10 cellular contexts compared by ENCODE assay signal in the genomic region with DNA sequence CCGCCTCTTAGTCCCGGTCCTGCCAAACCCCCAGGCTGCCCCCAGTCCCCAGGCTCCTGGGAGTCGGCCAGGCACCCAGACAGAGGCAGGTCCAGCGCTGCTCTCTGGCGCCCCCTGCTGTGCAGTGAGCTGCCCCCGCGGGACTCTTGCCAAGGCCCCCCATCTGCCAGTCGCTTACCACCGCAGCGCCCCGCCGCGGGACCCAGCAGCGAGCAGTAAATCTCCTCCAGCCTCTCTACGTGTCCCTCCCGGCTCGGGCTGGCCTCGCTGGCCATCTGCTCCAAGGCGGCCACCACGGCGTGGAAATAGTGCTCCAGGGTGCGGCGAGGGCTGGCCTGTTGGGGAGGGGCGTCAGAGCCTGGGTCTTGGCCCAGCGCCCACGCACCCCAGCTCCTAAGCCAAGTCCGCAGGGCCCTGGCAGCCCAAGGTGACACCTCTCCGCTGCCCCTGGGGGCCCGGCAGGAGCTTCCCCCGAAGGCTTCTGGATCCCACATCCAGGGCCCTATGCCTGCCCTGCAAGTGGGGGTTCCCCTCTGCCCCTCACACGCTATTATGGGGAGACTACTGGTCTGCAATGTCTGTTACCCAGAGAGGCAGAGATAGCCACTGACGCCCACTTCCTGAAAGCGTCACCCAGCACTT. TPM values are rescaled to one million over a fixed set of nuclear protein-coding genes. Genes with fewer than 3 reads are reported as not detected.
DNase-seq lines count a peak whose midpoint lies in the region; ATAC-seq, FAIRE-seq and TF ChIP-seq lines count a peak whose summit lies in the region.
"Had no signal": no experiment of that assay in that cellular context is flagged by ENCODE, and none has a peak within 500 bp of the region (broad histone marks: within the 10 kb centered on the region; RNA-seq: fewer than 3 reads in every experiment).

No MANE protein-coding gene starts in this region.

- H3K9me3 ChIP-seq in A549: no peaks in the 10 kb centered on the region

- WGBS in A549 (ENCODE audit: missing lambda C conversion rate): 53% methylated on average over 11 of the region's 33 CpGs

- no peaks in the 10 kb centered on the region for H3F3A ChIP-seq in GM23338 (replicated peaks; ENCODE audit: low read depth)

- no peaks in the 10 kb centered on the region for H3K27me3 ChIP-seq in GM23338 (ENCODE audit: insufficient read depth)

- no peak for TF ChIP-seq EP300 in A549 (IDR thresholded peaks at IDR 0.05)

- no peaks in the 10 kb centered on the region for H3K36me3 Mint-ChIP-seq in GM23338 (ENCODE audit: low read depth)
- peaks cover 33% of the 10 kb centered on the region for H3K36me3 Mint-ChIP-seq in activated CD8-positive, alpha-beta T cell treated with anti-CD3 and anti-CD28 coated beads, Interleukin-2, amount 10 ng/mL, durations not matched to agents 7 days and 5 days (ENCODE audit: low read depth)
- peaks cover 35% of the 10 kb centered on the region for H3K36me3 Mint-ChIP-seq in stimulated activated memory B cell treated with anti-CD40 and anti-IgM and Interleukin-4, amounts not matched to agents 10 μg/mL and 1 μg/mL and 100 μg/mL, for 72 hours

- H3K36me3 ChIP-seq in GM23338 (ENCODE audit: insufficient read depth): no peaks in the 10 kb centered on the region

- peak; percentile 51 for TF ChIP-seq CTCF in A549 (IDR thresholded peaks at IDR 0.05)
- peak; percentile 66 to 85 for TF ChIP-seq CTCF in GM23338 (conservative IDR thresholded peaks at IDR 0.05; ENCODE audit: low read depth in 2 of 2)

- H3K9me2 ChIP-seq in GM23338 (ENCODE audit: insufficient read depth): no peaks in the 10 kb centered on the region

- H3K27ac ChIP-seq in A549: no peak overlapping the region
- no peak overlapping the region for H3K27ac ChIP-seq in GM23338 (ENCODE audit: low read depth)

- TF ChIP-seq POLR2A in A549 (IDR thresholded peaks at IDR 0.05; ENCODE audit: low read length): no peak

- peak overlapping the region; percentile 72 for H2AFZ ChIP-seq in GM23338

- no peak overlapping the region for H3K4me3 Mint-ChIP-seq in GM23338
- H3K4me3 Mint-ChIP-seq in activated CD8-positive, alpha-beta T cell treated with anti-CD3 and anti-CD28 coated beads, Interleukin-2, amount 10 ng/mL, durations not matched to agents 7 days and 5 days: no peak overlapping the region
- no peak overlapping the region for H3K4me3 Mint-ChIP-seq in stimulated activated memory B cell treated with anti-CD40 and anti-IgM and Interleukin-4, amounts not matched to agents 10 μg/mL and 1 μg/mL and 100 μg/mL, for 72 hours
- H3K4me3 Mint-ChIP-seq: memory B cell had no signal

- no peak overlapping the region for H3K27ac Mint-ChIP-seq in GM23338
- no peak overlapping the region for H3K27ac Mint-ChIP-seq in activated CD8-positive, alpha-beta T cell treated with anti-CD3 and anti-CD28 coated beads, Interleukin-2, amount 10 ng/mL, durations not matched to agents 7 days and 5 days
- H3K27ac Mint-ChIP-seq in stimulated activated memory B cell treated with anti-CD40 and anti-IgM and Interleukin-4, amounts not matched to agents 10 μg/mL and 1 μg/mL and 100 μg/mL, for 72 hours: no peak overlapping the region
- H3K27ac Mint-ChIP-seq: memory B cell had no signal

- peak; percentile 27 to 28; a peak in 2 of 5 replicates for TF ChIP-seq RAD21 in A549 (conservative IDR thresholded peaks at IDR 0.05 in 1 of 2, IDR thresholded peaks at IDR 0.05 in 1 of 2)

- peaks cover 13% of the 10 kb centered on the region for H3K4me1 Mint-ChIP-seq in GM23338
- H3K4me1 Mint-ChIP-seq in activated CD8-positive, alpha-beta T cell treated with anti-CD3 and anti-CD28 coated beads, Interleukin-2, amount 10 ng/mL, durations not matched to agents 7 days and 5 days (ENCODE audit: low read depth): no peaks in the 10 kb centered on the region
- H3K4me1 Mint-ChIP-seq in stimulated activated memory B cell treated with anti-CD40 and anti-IgM and Interleukin-4, amounts not matched to agents 10 μg/mL and 1 μg/mL and 100 μg/mL, for 72 hours: peaks cover 4% of the 10 kb centered on the region
- H3K4me1 Mint-ChIP-seq: memory B cell had no signal

- H3K4me3 ChIP-seq in A549: no peak overlapping the region
- H3K4me3 ChIP-seq in GM23338: 0 out of 2 replicates have a peak overlapping the region, but pooled peaks have one; percentile 26

- POLR2A ChIA-PET in A549 (lab: Yijun Ruan, JAX): no interaction called here
- POLR2A ChIA-PET in activated CD8-positive, alpha-beta T cell treated with anti-CD3 and anti-CD28 coated beads, Interleukin-2, amount 10 ng/mL, durations not matched to agents 7 days and 5 days (lab: Charles Lee): no interaction called here

- ATAC-seq in A549: peak in 1 of 2 experiments; percentile 68; a peak in 3 of 6 replicates
- peak; percentile 86 for ATAC-seq in GM23338
- ATAC-seq in activated CD8-positive, alpha-beta T cell treated with anti-CD3 and anti-CD28 coated beads, Interleukin-2, amount 10 ng/mL, durations not matched to agents 7 days and 5 days: no peak
- no peak for ATAC-seq in GM19467 (IDR thresholded peaks at IDR 0.05; ENCODE audit: unreplicated experiment)
- ATAC-seq in stimulated activated memory B cell treated with anti-CD40 and anti-IgM and Interleukin-4, amounts not matched to agents 10 μg/mL and 1 μg/mL and 100 μg/mL, for 72 hours: no peak

- CTCF ChIA-PET in A549 (lab: Yijun Ruan, JAX): interaction anchor here (0.7 to 4.4 kb wide), 13 partner anchors 8 to 69 kb away, joined by 3 to 30 read pairs (median 4); no protein-coding TSS in a partner anchor
- CTCF ChIA-PET in activated CD8-positive, alpha-beta T cell treated with anti-CD3 and anti-CD28 coated beads, Interleukin-2, amount 10 ng/mL, durations not matched to agents 7 days and 5 days (lab: Charles Lee): interaction anchor here (0.8 to 1.6 kb wide), 10 partner anchors 8 to 57 kb away, joined by 3 to 7 read pairs (median 3); no protein-coding TSS in a partner anchor

- H3K27me3 Mint-ChIP-seq in GM23338 (ENCODE audit: insufficient read depth, low read depth, poor library complexity): peaks cover 6% of the 10 kb centered on the region
- no peaks in the 10 kb centered on the region for H3K27me3 Mint-ChIP-seq in activated CD8-positive, alpha-beta T cell treated with anti-CD3 and anti-CD28 coated beads, Interleukin-2, amount 10 ng/mL, durations not matched to agents 7 days and 5 days (ENCODE audit: low read depth)
- no peaks in the 10 kb centered on the region for H3K27me3 Mint-ChIP-seq in stimulated activated memory B cell treated with anti-CD40 and anti-IgM and Interleukin-4, amounts not matched to agents 10 μg/mL and 1 μg/mL and 100 μg/mL, for 72 hours
- H3K27me3 Mint-ChIP-seq: memory B cell had no signal

- DNase-seq in A549 (ENCODE audit: low read depth in 1 of 2, low spot score in 1 of 2): peak in 1 of 2 experiments; percentile 28
- DNase-seq in GM23338 (ENCODE audit: low spot score): peak; percentile 85
- peak; percentile 46 for DNase-seq in activated CD8-positive, alpha-beta T cell treated with anti-CD3 and anti-CD28 coated beads, Interleukin-2, amount 10 ng/mL, durations not matched to agents 7 days and 5 days
- peak; percentile 85 for DNase-seq in islet precursor cell
- no peak for DNase-seq in NCI-H1436 (lab: John Stamatoyannopoulos, UW)
- no peak for DNase-seq in cerebellar nuclear complex (lab: John Stamatoyannopoulos, UW)

- H3K4me2 ChIP-seq in A549 (peak overlapping the region; percentile 28; the same call in 1 of the 3 replicates), GM23338 (peak overlapping the region; percentile 51; the same call in 1 of the 2 replicates)

- H3K4me1 ChIP-seq in A549: no peaks in the 10 kb centered on the region
- H3K4me1 ChIP-seq in GM23338 (ENCODE audit: insufficient read depth): no peaks in the 10 kb centered on the region; the same call in 1 of the 2 replicates

- H3K79me2 ChIP-seq in GM23338 (replicated peaks; ENCODE audit: insufficient read depth): no peaks in the 10 kb centered on the region

- no peak for FAIRE-seq in A549 (lab: Jason Lieb, UNC)
- FAIRE-seq: GM18507 had no signal

- H3K9me3 Mint-ChIP-seq in GM23338: peaks cover 3% of the 10 kb centered on the region; the same call in 1 of the 3 replicates
- H3K9me3 Mint-ChIP-seq in activated CD8-positive, alpha-beta T cell treated with anti-CD3 and anti-CD28 coated beads, Interleukin-2, amount 10 ng/mL, durations not matched to agents 7 days and 5 days (ENCODE audit: insufficient read depth): no peaks in the 10 kb centered on the region
- H3K9me3 Mint-ChIP-seq in stimulated activated memory B cell treated with anti-CD40 and anti-IgM and Interleukin-4, amounts not matched to agents 10 μg/mL and 1 μg/mL and 100 μg/mL, for 72 hours: no peaks in the 10 kb centered on the region
- H3K9me3 Mint-ChIP-seq: memory B cell had no signal

- H4K20me1 ChIP-seq in GM23338 (replicated peaks; ENCODE audit: insufficient read depth): no peaks in the 10 kb centered on the region

TF ChIP-seq in A549, 52 proteins besides CTCF, POLR2A, EP300 and RAD21 (continues in another document):
- TF ChIP-seq SMC3 (IDR thresholded peaks at IDR 0.05): peak; percentile 32; the same call in 1 of the 3 replicates
- TF ChIP-seq RFX5 (IDR thresholded peaks at IDR 0.05): no peak

TF ChIP-seq in GM23338, 12 proteins besides CTCF, POLR2A, EP300 and RAD21 (continues in another document):
- TF ChIP-seq EZH2phosphoT487 (IDR thresholded peaks at IDR 0.05; ENCODE audit: unreplicated experiment) (no peak), ZNF331 (CRISPR knock-in tag; IDR thresholded peaks at IDR 0.05; ENCODE audit: low read depth) (no peak), JUNB (IDR thresholded peaks at IDR 0.05; ENCODE audit: unreplicated experiment) (no peak)

RNA-seq across cellular contexts. Expression of gene MFSD6L, which starts 33.7 kb away (rescaled TPM):
- polyA plus RNA-seq in A549 (2011; rRNA removed) (not detected in 2 replicates), A549 (2017; fragmentation: RNase III; extraction: RNeasy Plus Mini Kit Qiagen cat#74134 plus additional on column Dnase treatment) (not detected in 3 replicates), GM23338 (2016; fragmentation: Nextera tagmentation; extraction: Ambion mirVana) (0.52 and 1.4 TPM in 2 replicates)
- polyA plus RNA-seq in A549 (2012; cell fraction: cytosol; rRNA removed): not detected in 2 replicates
- polyA plus RNA-seq in A549 (2012; cell fraction: nucleus; rRNA removed): not detected in 2 replicates
- polyA minus RNA-seq in A549 (2011; rRNA and poly(A)+ RNA removed): not detected in 2 replicates
- total RNA-seq in GM23338 (2014; rRNA removed; shearing (Covaris generic)): 1.9 and 2.8 TPM in 2 replicates
- 1 to 10 TPM; 1.4 to 1.5 TPM for total RNA-seq in activated CD8-positive, alpha-beta T cell treated with anti-CD3 and anti-CD28 coated beads, Interleukin-2, amount 10 ng/mL, durations not matched to agents 7 days and 5 days

RNA-seq across cellular contexts. Expression of gene PIK3R6, which starts 34.6 kb away (rescaled TPM):
- polyA plus RNA-seq in A549 (2011; rRNA removed) (not detected in 2 replicates), A549 (2017; fragmentation: RNase III; extraction: RNeasy Plus Mini Kit Qiagen cat#74134 plus additional on column Dnase treatment) (not detected in 3 replicates), GM23338 (2016; fragmentation: Nextera tagmentation; extraction: Ambion mirVana) (0.11 and 0.14 TPM in 2 replicates)
- not detected in 2 replicates for polyA plus RNA-seq in A549 (2012; cell fraction: cytosol; rRNA removed)
- 0.01 TPM in 1 of 2 replicates, not detected in the other for polyA plus RNA-seq in A549 (2012; cell fraction: nucleus; rRNA removed)
- polyA minus RNA-seq in A549 (2011; rRNA and poly(A)+ RNA removed): not detected in 2 replicates
- 0.24 TPM in 1 of 2 replicates, not detected in the other for total RNA-seq in GM23338 (2014; rRNA removed; shearing (Covaris generic))
- total RNA-seq in activated CD8-positive, alpha-beta T cell treated with anti-CD3 and anti-CD28 coated beads, Interleukin-2, amount 10 ng/mL, durations not matched to agents 7 days and 5 days: 10 to 100 TPM; 18.3 to 20.7 TPM

Comparison
In these comparisons a context has a peak if more than half of its experiments do, and no peak if none do; other contexts are left out.
1. DNase-seq: peak in GM23338 (single experiment), activated CD8-positive, alpha-beta T cell treated with anti-CD3 and anti-CD28 coated beads, Interleukin-2, amount 10 ng/mL, durations not matched to agents 7 days and 5 days (single experiment) and islet precursor cell (single experiment); none in NCI-H1436 (single experiment) and cerebellar nuclear complex (0 of 2).
2. RNA of gene PIK3R6, which starts 34.6 kb away (total RNA-seq): 18.3 to 20.7 TPM in activated CD8-positive, alpha-beta T cell treated with anti-CD3 and anti-CD28 coated beads, Interleukin-2, amount 10 ng/mL, durations not matched to agents 7 days and 5 days; 0.24 TPM in GM23338; every median in the first group is over 10 times any median in the second.